In the genomic region with DNA sequence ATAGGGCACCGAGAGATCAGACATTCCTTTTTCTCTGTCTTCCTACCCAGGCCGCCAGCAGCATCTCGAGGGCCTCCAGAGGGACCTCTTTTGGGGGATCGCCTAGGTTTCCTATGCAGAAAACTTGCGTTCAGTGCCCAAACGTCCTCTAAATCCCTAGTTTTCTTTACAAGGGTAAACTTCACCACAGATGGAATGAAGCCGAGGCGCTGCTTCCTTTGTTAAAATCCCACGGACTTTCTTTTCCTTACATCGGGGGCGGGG, we compare ENCODE assay signal across 8 cellular contexts. TPM values are rescaled to one million over a fixed set of nuclear protein-coding genes. Genes with fewer than 3 reads are reported as not detected.
DNase-seq lines count a peak whose midpoint lies in the region; ATAC-seq, FAIRE-seq and TF ChIP-seq lines count a peak whose summit lies in the region.

No MANE protein-coding gene starts in this region.

- TF ChIP-seq POLR2A in HepG2 (IDR thresholded peaks at IDR 0.05; ENCODE audit: insufficient read depth in 1 of 2, low read depth in 2 of 2, low read length in 2 of 2) (no peak), thyroid gland (IDR thresholded peaks at IDR 0.05) (no peak), GM12892 (IDR thresholded peaks at IDR 0.05; ENCODE audit: low read depth, low read length) (no peak)

- H3K4me3 ChIP-seq in HepG2 (replicated peaks in 1 of 3; ENCODE audit: insufficient read depth in 1 of 3, low read depth in 2 of 3, low read length in 3 of 3): peak overlapping the region; percentile 64 to 89 (median 75)
- peak overlapping the region; percentile 22 to 92 (median 81) for H3K4me3 ChIP-seq in thyroid gland (replicated peaks in 1 of 3)

- H3K27ac ChIP-seq in adipose tissue (ENCODE audit: low read depth, low read length): peak overlapping the region; percentile 99
- peak overlapping the region; percentile 80 for H3K27ac ChIP-seq in HepG2 (ENCODE audit: extremely low read length, insufficient read depth, low read length)
- H3K27ac ChIP-seq in thyroid gland: peak overlapping the region; percentile 96 to 98 (median 97)

- H3K36me3 ChIP-seq in HepG2 (replicated peaks in 1 of 2; ENCODE audit: control insufficient read depth in 1 of 2, insufficient read depth in 2 of 2, low read length in 2 of 2): no peaks in the 10 kb centered on the region
- H3K36me3 ChIP-seq in thyroid gland: no peaks in the 10 kb centered on the region

- ATAC-seq in HepG2 (no peak), HG03280 (IDR thresholded peaks at IDR 0.05; ENCODE audit: unreplicated experiment) (no peak)

- peak overlapping the region; percentile 94 for H3K4me2 ChIP-seq in HepG2 (ENCODE audit: low read depth, low read length)

- CTCF ChIA-PET in HepG2 (lab: Yijun Ruan, JAX; ENCODE audit: low intra/inter-chr PET ratio, low total read pairs): no interaction called here

- 0% methylated on average over 11 of the region's 11 CpGs for whole genome bisulfite sequencing in adipose tissue, 3 donors
- 1% methylated on average over 11 of the region's 11 CpGs for WGBS in HepG2 (ENCODE audit: low lambda C conversion rate)
- 0 to 1% methylated on average over 11 of the region's 11 CpGs for WGBS in thyroid gland, 2 donors

- peak overlapping the region; percentile 95 for H3K27ac Mint-ChIP-seq in activated T-cell treated with anti-CD3 and anti-CD28 coated beads, Interleukin-2, amount 50 U/mL, for 24 hours

- TF ChIP-seq RAD21 in HepG2 (CRISPR knock-in tag; IDR thresholded peaks at IDR 0.05): no peak

- POLR2A ChIA-PET in HepG2 (lab: Yijun Ruan, JAX): no interaction called here

- peaks cover 50% of the 10 kb centered on the region for H4K20me1 ChIP-seq in HepG2 (ENCODE audit: insufficient read depth, low read length)

- no peak overlapping the region for H2AFZ ChIP-seq in HepG2 (ENCODE audit: low read length)

- BruUV-seq in HepG2 (replicated peaks; lab: Mats Ljungman, UMichigan): no TSS peak

- H3K9ac ChIP-seq in HepG2 (ENCODE audit: insufficient read depth, low read depth, low read length): peak overlapping the region; percentile 92

- peaks cover 49% of the 10 kb centered on the region for H3K4me1 Mint-ChIP-seq in activated T-cell treated with anti-CD3 and anti-CD28 coated beads, Interleukin-2, amount 50 U/mL, for 24 hours (ENCODE audit: low read depth)

- peak overlapping the region; percentile 95 for H3K4me3 Mint-ChIP-seq in activated T-cell treated with anti-CD3 and anti-CD28 coated beads, Interleukin-2, amount 50 U/mL, for 24 hours

- H3K4me1 ChIP-seq in HepG2 (ENCODE audit: insufficient read depth, low read length) (peaks cover 54% of the 10 kb centered on the region), thyroid gland (peaks cover 18 to 25% of the 10 kb centered on the region in 2 donors)

- TF ChIP-seq EP300 in HepG2 (IDR thresholded peaks at IDR 0.05; ENCODE audit: low read depth in 2 of 2, low read length in 2 of 2) (no peak), HepG2 (CRISPR knock-in tag; IDR thresholded peaks at IDR 0.05; ENCODE audit: borderline replicate concordance) (no peak)

- H3K27me3 ChIP-seq in HepG2 (ENCODE audit: control insufficient read depth in 1 of 2, insufficient read depth in 2 of 2, low read length in 2 of 2) (peaks cover 0 to under 1% of the 10 kb centered on the region in 2 experiments; a peak in 1 of 5 replicates), thyroid gland (no peaks in the 10 kb centered on the region)

- TF ChIP-seq CTCF in HepG2 (CRISPR knock-in tag; IDR thresholded peaks at IDR 0.05): no peak
- no peak for TF ChIP-seq CTCF in thyroid gland (IDR thresholded peaks at IDR 0.05)

- no peaks in the 10 kb centered on the region for H3K9me3 Mint-ChIP-seq in activated T-cell treated with anti-CD3 and anti-CD28 coated beads, Interleukin-2, amount 50 U/mL, for 24 hours

- no peak for DNase-seq in activated T-cell treated with anti-CD3 and anti-CD28 coated beads, Interleukin-2, amount 50 U/mL, for 24 hours
- DNase-seq in activated T-cell treated with anti-CD3 and anti-CD28 coated beads, Interleukin-2, amount 50 U/mL, for 48 hours: no peak
- no peak for DNase-seq in HepG2 (ENCODE audit: low spot score)
- DNase-seq in thyroid gland: no peak
- no peak for DNase-seq in inferior parietal cortex (ENCODE audit: extremely low spot score)
- no peak for DNase-seq in GM12892 (ENCODE audit: insufficient read length)

- FAIRE-seq in HepG2 (lab: Jason Lieb, UNC) (no peak), GM12892 (lab: Jason Lieb, UNC) (no peak)

- H3K9me3 ChIP-seq in HepG2 (ENCODE audit: low read length) (no peaks in the 10 kb centered on the region), thyroid gland (no peaks in the 10 kb centered on the region)

- H3K27me3 Mint-ChIP-seq in activated T-cell treated with anti-CD3 and anti-CD28 coated beads, Interleukin-2, amount 50 U/mL, for 24 hours: no peaks in the 10 kb centered on the region

- intact Hi-C loops in HepG2 (cut with micrococcal nuclease; ENCODE audit: unreplicated experiment): no loop called here
- intact Hi-C loops in thyroid gland (cut with DNase I): no loop called here

- peaks cover 41% of the 10 kb centered on the region for H3K36me3 Mint-ChIP-seq in activated T-cell treated with anti-CD3 and anti-CD28 coated beads, Interleukin-2, amount 50 U/mL, for 24 hours (ENCODE audit: low read depth)

- in situ Hi-C loops in HepG2 (cut with HindIII; ENCODE audit: extremely low pct_ligation_motif_present, low pct_unique_long_range_greater_than_20kb): no loop called here

- H3K79me2 ChIP-seq in HepG2 (ENCODE audit: insufficient read depth, low read length): peaks cover 52% of the 10 kb centered on the region

TF ChIP-seq in HepG2, 621 proteins besides CTCF, POLR2A, EP300 and RAD21:
- TF ChIP-seq ZNF501 (CRISPR knock-in tag; IDR thresholded peaks at IDR 0.05) (0 out of 2 replicates have a peak, but pooled peaks have one; percentile 10), DR1 (CRISPR knock-in tag; IDR thresholded peaks at IDR 0.05) (no peak)

RNA-seq across cellular contexts. Expression of a gene that starts 1.0 kb away (rescaled TPM):
- polyA plus RNA-seq in adipose tissue (100 to 1,000 TPM in 1 of 3 donors, 10 to 100 TPM in 2; 45.6 to 103 (median 94.7) TPM), HepG2 (2011; rRNA removed) (37.2 and 55.0 TPM in 2 replicates)
- total RNA-seq in HepG2 (2016; rRNA removed; fragmentation: Illumina TruSeq; extraction: Trizol) (77.6 and 90.9 TPM in 2 replicates), thyroid gland (100 to 1,000 TPM in 2 of 4 donors, 10 to 100 TPM in 2; 88.3 to 104 (median 95.6) TPM)
- total RNA-seq in HepG2 (2016; cell fraction: cytosol; rRNA removed; fragmentation: Illumina TruSeq; extraction: Trizol; ENCODE audit: low read depth): 70.9 and 80.9 TPM in 2 replicates
- total RNA-seq in HepG2 (2016; cell fraction: insoluble cytoplasmic fraction; rRNA removed; fragmentation: Illumina TruSeq; extraction: Trizol): 75.1 and 83.8 TPM in 2 replicates
- total RNA-seq in HepG2 (2016; cell fraction: membrane; rRNA removed; fragmentation: Illumina TruSeq; extraction: Trizol): 105 and 115 TPM in 2 replicates
- total RNA-seq in HepG2 (2016; cell fraction: nucleus; rRNA removed; fragmentation: Illumina TruSeq; extraction: Trizol): 29.7 and 32.4 TPM in 2 replicates
- 20.7 and 28.6 TPM in 2 replicates for polyA plus RNA-seq in HepG2 (2011; cell fraction: cytosol; rRNA removed)
- 7.2 and 8.6 TPM in 2 replicates for polyA plus RNA-seq in HepG2 (2011; cell fraction: nucleus; rRNA removed)
- polyA plus RNA-seq in HepG2 (2012): 61.6 and 83.9 TPM in 2 replicates
- polyA plus RNA-seq in HepG2 (2016; cell fraction: cytosol; fragmentation: Illumina TruSeq; extraction: Trizol; ENCODE audit: low read depth): 82.9 and 126 TPM in 2 replicates
- polyA plus RNA-seq in HepG2 (2016; cell fraction: insoluble cytoplasmic fraction; fragmentation: Illumina TruSeq; extraction: Trizol; ENCODE audit: low read depth): 120 and 127 TPM in 2 replicates
- 109 and 144 TPM in 2 replicates for polyA plus RNA-seq in HepG2 (2016; cell fraction: membrane; fragmentation: Illumina TruSeq; extraction: Trizol; ENCODE audit: low read depth)
- 75.2 and 77.3 TPM in 2 replicates for polyA plus RNA-seq in HepG2 (2016; cell fraction: nucleus; fragmentation: Illumina TruSeq; extraction: Trizol; ENCODE audit: insufficient read depth, low read depth)
- 5.0 and 15.8 TPM in 2 replicates for polyA minus RNA-seq in HepG2 (2011; rRNA and poly(A)+ RNA removed; ENCODE audit: low replicate concordance)
- 22.2 and 27.0 TPM in 2 replicates for polyA minus RNA-seq in HepG2 (2011; cell fraction: cytosol; rRNA and poly(A)+ RNA removed)
- 18.4 and 21.8 TPM in 2 replicates for polyA minus RNA-seq in HepG2 (2011; cell fraction: nucleus; rRNA and poly(A)+ RNA removed)
- polyA plus RNA-seq in GM12892 (2012; ENCODE audit: missing spikeins): 41.4 TPM
